2 cellular contexts compared by ENCODE assay signal in genomic region chr19:17986569-17986968, GRCh38. TPM values are rescaled to one million over a fixed set of nuclear protein-coding genes. Genes with fewer than 3 reads are reported as not detected.
"Had no signal": no experiment of that assay in that cellular context is flagged by ENCODE, and none has a peak within 500 bp of the region (broad histone marks: within the 10 kb centered on the region; RNA-seq: fewer than 3 reads in every experiment).

No MANE protein-coding gene starts in this region.

RNA-seq across cellular contexts. Expression of gene KCNN1, which starts 19.7 kb away (rescaled TPM):
- total RNA-seq: GM23248, HFFc6 had no signal
- polyA plus RNA-seq: GM23248 had no signal
